Comparison of ENCODE assay signal across 23 cellular contexts in the genomic region with DNA sequence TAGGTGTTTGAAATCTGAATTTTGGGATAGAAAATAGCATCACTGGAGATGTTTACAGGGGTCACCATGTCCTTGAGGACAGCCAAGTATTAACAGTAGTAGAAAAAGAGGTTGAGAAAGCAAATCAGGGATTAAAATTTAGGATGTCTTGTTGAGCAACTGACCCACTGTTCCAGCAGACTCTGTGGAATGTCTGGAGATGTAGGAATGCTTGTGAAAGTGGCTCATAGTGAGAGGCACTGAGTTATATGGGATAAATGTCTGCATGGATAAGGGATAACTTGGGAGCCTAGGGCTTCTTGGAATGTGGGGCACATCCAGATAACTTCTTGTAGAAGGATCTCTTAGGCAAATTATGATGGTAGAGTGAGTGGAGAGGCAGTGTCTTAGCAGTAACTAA.
A peak's percentile ranks its signal among the peaks of the same experiment; 100 is the strongest.
DNase-seq lines count a peak whose midpoint lies in the region; ATAC-seq and TF ChIP-seq lines count a peak whose summit lies in the region.
"Had no signal": no experiment of that assay in that cellular context is flagged by ENCODE, and none has a peak within 500 bp of the region (broad histone marks: within the 10 kb centered on the region; RNA-seq: fewer than 3 reads in every experiment).

No MANE protein-coding gene starts in this region.

- POLR2A ChIA-PET in WTC11 (lab: Charles Lee) = no interaction called here

- H3K4me3 ChIP-seq in fibroblast of villous mesenchyme (ENCODE audit: low read depth, low read length) (no peak overlapping the region), thoracic aorta (peak overlapping the region; percentile 4), BE2C (ENCODE audit: low read depth, low read length) (no peak overlapping the region)
- H3K4me3 ChIP-seq: BLaER1 treated with 17β-estradiol and CSF1 and Interleukin-3, amounts not matched to agents 10 nM and 100 nM; K562; neural progenitor cell; prostate gland had no signal

- H3K27ac ChIP-seq in thoracic aorta = peak overlapping the region; percentile 7 to 53
- H3K27ac ChIP-seq: BLaER1 treated with 17β-estradiol and CSF1 and Interleukin-3, amounts not matched to agents 10 nM and 100 nM; neural progenitor cell; prostate gland had no signal

- H3K4me3 Mint-ChIP-seq in WTC11 = no peak overlapping the region
- H3K4me3 Mint-ChIP-seq: activated CD4-positive, alpha-beta memory T cell treated with anti-CD3 and anti-CD28 coated beads for 36 hours; activated naive CD8-positive, alpha-beta T cell treated with anti-CD3 and anti-CD28 coated beads, Interleukin-2, amount 50 U/mL, for 24 hours; dendritic cell treated with granulocyte-macrophage colony-stimulating factor and Interleukin-4, amounts not matched to agents 40 ng/mL and 50 ng/mL, for 4 days; neural progenitor cell had no signal

- H3K36me3 ChIP-seq in thoracic aorta = no peaks in the 10 kb centered on the region
- no peaks in the 10 kb centered on the region for H3K36me3 ChIP-seq in BE2C
- H3K36me3 ChIP-seq: BLaER1 treated with 17β-estradiol and CSF1 and Interleukin-3, amounts not matched to agents 10 nM and 100 nM; neural progenitor cell; prostate gland had no signal

- DNase-seq in GM03348 (ENCODE audit: low spot score) = peak; percentile 15
- DNase-seq in WTC11 (ENCODE audit: low spot score) = no peak
- peak; percentile 72 for DNase-seq in fibroblast of villous mesenchyme (ENCODE audit: low read depth)
- no peak for DNase-seq in thoracic aorta (ENCODE audit: low spot score)
- no peak for DNase-seq in activated CD4-positive, alpha-beta T cell treated with anti-CD3 and anti-CD28 coated beads, Interleukin-2, amount 50 U/mL, for 48 hours
- no peak for DNase-seq in ureter (ENCODE audit: low spot score)
- no peak for DNase-seq in BE2C
- DNase-seq: activated CD4-positive, alpha-beta memory T cell treated with anti-CD3 and anti-CD28 coated beads for 36 hours; activated gamma-delta T cell; activated naive CD8-positive, alpha-beta T cell treated with anti-CD3 and anti-CD28 coated beads, Interleukin-2, amount 50 U/mL, for 24 hours; activated T-cell treated with anti-CD3 and anti-CD28 coated beads for 4 hours; foreskin melanocyte; hippocampal formation; NCI-H69; small intestine; stimulated activated CD4-positive, alpha-beta T cell treated with anti-CD3 and anti-CD28 coated beads, Interleukin-2, amount 100 ng/mL, for 48 hours; stimulated activated naive CD4-positive, alpha-beta T cell; T-helper 9 cell had no signal

- ATAC-seq in WTC11 = peak; percentile 48
- no peak for ATAC-seq in thoracic aorta (ENCODE audit: insufficient number of reproducible peaks, low FRiP score, low read depth)
- ATAC-seq: activated naive CD8-positive, alpha-beta T cell treated with anti-CD3 and anti-CD28 coated beads, Interleukin-2, amount 50 U/mL, for 24 hours; K562 had no signal

- H3K4me1 Mint-ChIP-seq in WTC11 = peaks cover 16% of the 10 kb centered on the region
- H3K4me1 Mint-ChIP-seq: activated naive CD8-positive, alpha-beta T cell treated with anti-CD3 and anti-CD28 coated beads, Interleukin-2, amount 50 U/mL, for 24 hours had no signal

- no peaks in the 10 kb centered on the region for H3K9me3 Mint-ChIP-seq in WTC11
- H3K9me3 Mint-ChIP-seq: activated CD4-positive, alpha-beta memory T cell treated with anti-CD3 and anti-CD28 coated beads for 36 hours; activated naive CD8-positive, alpha-beta T cell treated with anti-CD3 and anti-CD28 coated beads, Interleukin-2, amount 50 U/mL, for 24 hours; neural progenitor cell had no signal

- TF ChIP-seq CTCF in WTC11 (IDR thresholded peaks at IDR 0.05) = no peak
- no peak for TF ChIP-seq CTCF in fibroblast of villous mesenchyme (IDR thresholded peaks at IDR 0.05; ENCODE audit: insufficient read depth, low read depth, low read length)
- TF ChIP-seq CTCF in thoracic aorta (IDR thresholded peaks at IDR 0.05) = no peak
- TF ChIP-seq CTCF in BE2C (IDR thresholded peaks at IDR 0.05; ENCODE audit: low read depth, low read length) = no peak

- no peak overlapping the region; the same call in 1 of the 2 replicates for H3K27ac Mint-ChIP-seq in WTC11
- H3K27ac Mint-ChIP-seq: activated CD4-positive, alpha-beta memory T cell treated with anti-CD3 and anti-CD28 coated beads for 36 hours; activated naive CD8-positive, alpha-beta T cell treated with anti-CD3 and anti-CD28 coated beads, Interleukin-2, amount 50 U/mL, for 24 hours; dendritic cell treated with granulocyte-macrophage colony-stimulating factor and Interleukin-4, amounts not matched to agents 40 ng/mL and 50 ng/mL, for 4 days; neural progenitor cell had no signal

- H3K4me1 ChIP-seq in thoracic aorta (ENCODE audit: control insufficient read depth in 1 of 2, low read depth in 2 of 2) = no peaks in the 10 kb centered on the region
- H3K4me1 ChIP-seq in BE2C = no peaks in the 10 kb centered on the region
- H3K4me1 ChIP-seq: prostate gland had no signal

- H3K36me3 Mint-ChIP-seq in WTC11 = no peaks in the 10 kb centered on the region
- H3K36me3 Mint-ChIP-seq: activated CD4-positive, alpha-beta memory T cell treated with anti-CD3 and anti-CD28 coated beads for 36 hours; neural progenitor cell had no signal

- H3K9me3 ChIP-seq in thoracic aorta (no peaks in the 10 kb centered on the region), BE2C (no peaks in the 10 kb centered on the region)
- H3K9me3 ChIP-seq: BLaER1 treated with 17β-estradiol and CSF1 and Interleukin-3, amounts not matched to agents 10 nM and 100 nM; prostate gland had no signal

- CTCF ChIA-PET in WTC11 (lab: Charles Lee) = interaction anchor here (0.6 to 0.7 kb wide), 2 partner anchors 48 to 86 kb away, joined by 3 to 5 read pairs; no protein-coding TSS in a partner anchor

- H3K27me3 ChIP-seq in thoracic aorta (replicated peaks; ENCODE audit: insufficient read depth) = no peaks in the 10 kb centered on the region
- no peaks in the 10 kb centered on the region for H3K27me3 ChIP-seq in BE2C
- H3K27me3 ChIP-seq: BLaER1 treated with 17β-estradiol and CSF1 and Interleukin-3, amounts not matched to agents 10 nM and 100 nM; neural progenitor cell had no signal

- no peaks in the 10 kb centered on the region for H3K27me3 Mint-ChIP-seq in WTC11 (ENCODE audit: low read depth)
- H3K27me3 Mint-ChIP-seq: activated CD4-positive, alpha-beta memory T cell treated with anti-CD3 and anti-CD28 coated beads for 36 hours; activated naive CD8-positive, alpha-beta T cell treated with anti-CD3 and anti-CD28 coated beads, Interleukin-2, amount 50 U/mL, for 24 hours; dendritic cell treated with granulocyte-macrophage colony-stimulating factor and Interleukin-4, amounts not matched to agents 40 ng/mL and 50 ng/mL, for 4 days had no signal

TF ChIP-seq in WTC11, 78 proteins besides CTCF, POLR2A, EP300 and RAD21 (continues in another document):
- TF ChIP-seq ZNF219 (CRISPR knock-in tag; IDR thresholded peaks at IDR 0.05; ENCODE audit: borderline replicate concordance) (no peak), HMGA2 (CRISPR knock-in tag; IDR thresholded peaks at IDR 0.05) (no peak)
- TF ChIP-seq, protein P1, sequence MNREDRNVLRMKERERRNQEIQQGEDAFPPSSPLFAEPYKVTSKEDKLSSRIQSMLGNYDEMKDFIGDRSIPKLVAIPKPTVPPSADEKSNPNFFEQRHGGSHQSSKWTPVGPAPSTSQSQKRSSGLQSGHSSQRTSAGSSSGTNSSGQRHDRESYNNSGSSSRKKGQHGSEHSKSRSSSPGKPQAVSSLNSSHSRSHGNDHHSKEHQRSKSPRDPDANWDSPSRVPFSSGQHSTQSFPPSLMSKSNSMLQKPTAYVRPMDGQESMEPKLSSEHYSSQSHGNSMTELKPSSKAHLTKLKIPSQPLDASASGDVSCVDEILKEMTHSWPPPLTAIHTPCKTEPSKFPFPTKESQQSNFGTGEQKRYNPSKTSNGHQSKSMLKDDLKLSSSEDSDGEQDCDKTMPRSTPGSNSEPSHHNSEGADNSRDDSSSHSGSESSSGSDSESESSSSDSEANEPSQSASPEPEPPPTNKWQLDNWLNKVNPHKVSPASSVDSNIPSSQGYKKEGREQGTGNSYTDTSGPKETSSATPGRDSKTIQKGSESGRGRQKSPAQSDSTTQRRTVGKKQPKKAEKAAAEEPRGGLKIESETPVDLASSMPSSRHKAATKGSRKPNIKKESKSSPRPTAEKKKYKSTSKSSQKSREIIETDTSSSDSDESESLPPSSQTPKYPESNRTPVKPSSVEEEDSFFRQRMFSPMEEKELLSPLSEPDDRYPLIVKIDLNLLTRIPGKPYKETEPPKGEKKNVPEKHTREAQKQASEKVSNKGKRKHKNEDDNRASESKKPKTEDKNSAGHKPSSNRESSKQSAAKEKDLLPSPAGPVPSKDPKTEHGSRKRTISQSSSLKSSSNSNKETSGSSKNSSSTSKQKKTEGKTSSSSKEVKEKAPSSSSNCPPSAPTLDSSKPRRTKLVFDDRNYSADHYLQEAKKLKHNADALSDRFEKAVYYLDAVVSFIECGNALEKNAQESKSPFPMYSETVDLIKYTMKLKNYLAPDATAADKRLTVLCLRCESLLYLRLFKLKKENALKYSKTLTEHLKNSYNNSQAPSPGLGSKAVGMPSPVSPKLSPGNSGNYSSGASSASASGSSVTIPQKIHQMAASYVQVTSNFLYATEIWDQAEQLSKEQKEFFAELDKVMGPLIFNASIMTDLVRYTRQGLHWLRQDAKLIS (CRISPR knock-in tag; IDR thresholded peaks at IDR 0.05; ENCODE audit: borderline replicate concordance) = no peak

Comparison
In these comparisons a context has a peak if more than half of its experiments do, and no peak if none do; other contexts are left out.
1. DNase-seq: peak in GM03348 (single experiment) and fibroblast of villous mesenchyme (single experiment); none in WTC11 (single experiment), thoracic aorta (single experiment), activated CD4-positive, alpha-beta T cell treated with anti-CD3 and anti-CD28 coated beads, Interleukin-2, amount 50 U/mL, for 48 hours (0 of 2), ureter (single experiment) and BE2C (single experiment).